In the genomic region with DNA sequence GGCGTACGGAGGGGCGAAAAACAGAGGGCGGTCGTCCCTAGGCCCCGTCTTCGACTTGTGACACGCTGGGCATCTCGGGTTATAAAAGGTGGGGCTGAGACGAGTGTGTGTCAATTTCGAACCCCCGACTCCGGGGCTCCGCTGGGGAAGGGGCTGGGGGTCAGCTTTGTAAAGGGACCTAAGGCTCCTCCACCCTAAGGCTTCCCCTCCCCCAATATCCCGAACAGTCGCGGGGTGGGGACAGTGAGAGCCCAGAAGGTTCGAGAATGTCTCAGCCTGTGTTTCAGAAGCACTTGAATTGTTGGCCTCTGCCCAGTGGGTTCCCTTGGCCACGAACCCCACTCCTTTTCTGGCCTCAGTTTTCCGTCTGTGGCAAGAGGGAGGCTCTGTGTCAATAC, we compare ENCODE assay signal across 7 cellular contexts. TPM values are rescaled to one million over a fixed set of nuclear protein-coding genes. Genes with fewer than 3 reads are reported as not detected.
DNase-seq lines count a peak whose midpoint lies in the region; ATAC-seq and TF ChIP-seq lines count a peak whose summit lies in the region.

No MANE protein-coding gene starts in this region.

- no peaks in the 10 kb centered on the region for H3K27me3 ChIP-seq in GM23248 (replicated peaks; ENCODE audit: insufficient read depth)
- H3K27me3 ChIP-seq in mucosa of stomach (ENCODE audit: control insufficient read depth, insufficient read depth, low read length): no peaks in the 10 kb centered on the region
- peaks cover 0 to 1% of the 10 kb centered on the region in 2 donors for H3K27me3 ChIP-seq in aorta (ENCODE audit: control insufficient read depth in 1 of 2, insufficient read depth in 2 of 2, low read length in 1 of 2)

- 0 to 2% methylated on average over 10 to 20 of the region's 20 CpGs for WGBS in GM23248 (ENCODE audit: low coverage in 1 of 2, low lambda C conversion rate in 2 of 2, missing lambda C conversion rate in 2 of 2), 2 experiments
- WGBS in aorta, 2 donors: 0% methylated on average over 20 of the region's 20 CpGs

- ATAC-seq in T-cell (replicated peaks in 1 of 4) (peak in 3 of 4 experiments; percentile 2 to 7 (median 5)), aorta (ENCODE audit: low FRiP score) (peak; percentile 51), HG03571 (IDR thresholded peaks at IDR 0.05; ENCODE audit: unreplicated experiment) (no peak)

- peak overlapping the region; percentile 93 for H2AFZ ChIP-seq in GM23248

- H4K20me1 ChIP-seq in GM23248 (ENCODE audit: insufficient read depth): peaks cover 6% of the 10 kb centered on the region; the same call in 1 of the 2 replicates

- no peaks in the 10 kb centered on the region for H3K9me2 ChIP-seq in GM23248 (ENCODE audit: insufficient read depth)

- intact Hi-C loops in aorta (cut with DNase I): no loop called here

- H3K27me3 Mint-ChIP-seq in T-cell: no peaks in the 10 kb centered on the region
- H3K27me3 Mint-ChIP-seq in endothelial cell (ENCODE audit: unreplicated experiment): peaks cover 10% of the 10 kb centered on the region

- CTCF ChIA-PET in T-cell (lab: Charles Lee): no interaction called here

- H3K4me3 ChIP-seq in GM23248: peak overlapping the region; percentile 96
- H3K4me3 ChIP-seq in mucosa of stomach (ENCODE audit: low read length): peak overlapping the region; percentile 93
- peak overlapping the region; percentile 71 to 95 for H3K4me3 ChIP-seq in aorta (ENCODE audit: low read length in 2 of 2)

- H3K4me1 ChIP-seq in GM23248 (ENCODE audit: insufficient read depth) (no peaks in the 10 kb centered on the region), mucosa of stomach (ENCODE audit: control insufficient read depth, insufficient read depth, low read length) (peaks cover 44% of the 10 kb centered on the region), aorta (ENCODE audit: control insufficient read depth in 1 of 2, insufficient read depth in 2 of 2, low read length in 2 of 2) (peaks cover 0 to 2% of the 10 kb centered on the region in 2 donors)

- in situ Hi-C loops in GM23248 (cut with MboI): no loop called here

- H3K36me3 ChIP-seq in GM23248 (ENCODE audit: low read depth) (peaks cover 7% of the 10 kb centered on the region; the same call in 1 of the 2 replicates), mucosa of stomach (ENCODE audit: control insufficient read depth, insufficient read depth, low read length) (peaks cover 14% of the 10 kb centered on the region), aorta (ENCODE audit: control insufficient read depth in 1 of 2, insufficient read depth in 2 of 2, low read length in 1 of 2) (peaks cover 0 to 5% of the 10 kb centered on the region in 2 donors)

- peak; percentile 58 for DNase-seq in GM23248
- peak in 2 of 34 experiments; percentile 13 to 19 for DNase-seq in T-cell
- no peak for DNase-seq in endothelial cell (ENCODE audit: low spot score)
- peak in 1 of 2 donors; percentile 79 for DNase-seq in aorta
- no peak for DNase-seq in HK-2 (ENCODE audit: unreplicated experiment)

- H3K9me3 ChIP-seq in GM23248 (ENCODE audit: low read depth) (no peaks in the 10 kb centered on the region), mucosa of stomach (ENCODE audit: control insufficient read depth, low read length) (no peaks in the 10 kb centered on the region), aorta (ENCODE audit: control insufficient read depth, low read length) (no peaks in the 10 kb centered on the region)

- no peaks in the 10 kb centered on the region for H3K9me3 Mint-ChIP-seq in T-cell
- no peaks in the 10 kb centered on the region for H3K9me3 Mint-ChIP-seq in endothelial cell (ENCODE audit: unreplicated experiment)

- H3K9ac ChIP-seq in GM23248: peak overlapping the region; percentile 93
- peak overlapping the region; percentile 98 for H3K9ac ChIP-seq in mucosa of stomach (ENCODE audit: low read length)

- H3K4me1 Mint-ChIP-seq in T-cell (peaks cover 26 to 38% (median 38%) of the 10 kb centered on the region in 3 donors), endothelial cell (ENCODE audit: unreplicated experiment) (peaks cover 36% of the 10 kb centered on the region)

- H3K27ac Mint-ChIP-seq in T-cell (peak overlapping the region; percentile 88 to 97), endothelial cell (ENCODE audit: unreplicated experiment) (peak overlapping the region; percentile 78)

- no peak for TF ChIP-seq CTCF in endothelial cell (IDR thresholded peaks at IDR 0.05; ENCODE audit: unreplicated experiment)

- H3K79me2 ChIP-seq in GM23248 (ENCODE audit: insufficient read depth): peaks cover 46% of the 10 kb centered on the region

- H3K4me3 Mint-ChIP-seq in T-cell (peak overlapping the region; percentile 94 to 96 (median 95)), endothelial cell (ENCODE audit: unreplicated experiment) (peak overlapping the region; percentile 94)

- H3K36me3 Mint-ChIP-seq in T-cell: peaks cover 21% of the 10 kb centered on the region
- peaks cover 34% of the 10 kb centered on the region for H3K36me3 Mint-ChIP-seq in endothelial cell (ENCODE audit: low read depth, unreplicated experiment)

- peak overlapping the region; percentile 79 for H3K4me2 ChIP-seq in GM23248 (ENCODE audit: unreplicated experiment)

- H3K27ac ChIP-seq in GM23248: no peak overlapping the region; the same call in 1 of the 2 replicates
- H3K27ac ChIP-seq in aorta (ENCODE audit: low read depth in 1 of 2, low read length in 2 of 2): peak overlapping the region; percentile 93 to 94

- 0 out of 2 replicates have a peak, but pooled peaks cover 13% of the 10 kb centered on the region for H3F3A ChIP-seq in GM23248 (ENCODE audit: insufficient read depth)

- POLR2A ChIA-PET in T-cell (lab: Charles Lee): no interaction called here

RNA-seq across cellular contexts. Expression of gene SELENOW, which starts 0.5 kb away (rescaled TPM):
- total RNA-seq in GM23248 (2014; rRNA removed; shearing (Covaris generic)): 436 and 571 TPM in 2 replicates
- polyA plus RNA-seq in GM23248 (2016; fragmentation: Nextera tagmentation; extraction: Ambion mirVana): 558 and 561 TPM in 2 replicates
- total RNA-seq in T-cell: 100 to 1,000 TPM in 4 of 5 donors, 10 to 100 TPM in 1; 91.5 to 111 (median 101) TPM
- 791 TPM for total RNA-seq in endothelial cell (ENCODE audit: unreplicated experiment)
- 100 to 1,000 TPM; 319 to 453 TPM for total RNA-seq in aorta
- polyA plus RNA-seq in aorta: 1,000 to 10,000 TPM; 1,063 to 1,551 TPM

RNA-seq across cellular contexts. Expression of gene TPRX1, which starts 25.4 kb away (rescaled TPM):
- total RNA-seq in GM23248 (2014; rRNA removed; shearing (Covaris generic)): not detected in 2 replicates
- polyA plus RNA-seq in GM23248 (2016; fragmentation: Nextera tagmentation; extraction: Ambion mirVana) (not detected in 2 replicates), aorta (not detected)
- total RNA-seq in T-cell (not detected), endothelial cell (ENCODE audit: unreplicated experiment) (not detected), aorta (not detected)

RNA-seq across cellular contexts. Expression of gene NOP53, which starts 33.6 kb away (rescaled TPM):
- total RNA-seq in GM23248 (2014; rRNA removed; shearing (Covaris generic)): 58.3 and 62.8 TPM in 2 replicates
- 39.8 and 40.7 TPM in 2 replicates for polyA plus RNA-seq in GM23248 (2016; fragmentation: Nextera tagmentation; extraction: Ambion mirVana)
- 1,000 to 10,000 TPM in 1 of 5 donors, 100 to 1,000 TPM in 4; 832 to 1,046 (median 935) TPM for total RNA-seq in T-cell
- total RNA-seq in endothelial cell (ENCODE audit: unreplicated experiment): 324 TPM
- total RNA-seq in aorta: 100 to 1,000 TPM; 214 to 319 TPM
- polyA plus RNA-seq in aorta: 100 to 1,000 TPM; 446 to 680 TPM

RNA-seq across cellular contexts. Expression of gene CRX, which starts 42.8 kb away (rescaled TPM):
- total RNA-seq in GM23248 (2014; rRNA removed; shearing (Covaris generic)): not detected in 2 replicates
- not detected in 2 replicates for polyA plus RNA-seq in GM23248 (2016; fragmentation: Nextera tagmentation; extraction: Ambion mirVana)
- not detected for total RNA-seq in T-cell
- not detected for total RNA-seq in endothelial cell (ENCODE audit: unreplicated experiment)
- not detected for total RNA-seq in aorta
- polyA plus RNA-seq in aorta: under 1 TPM in 1 of 2 donors, not detected in 1; 0.25 TPM
